In the genomic region with DNA sequence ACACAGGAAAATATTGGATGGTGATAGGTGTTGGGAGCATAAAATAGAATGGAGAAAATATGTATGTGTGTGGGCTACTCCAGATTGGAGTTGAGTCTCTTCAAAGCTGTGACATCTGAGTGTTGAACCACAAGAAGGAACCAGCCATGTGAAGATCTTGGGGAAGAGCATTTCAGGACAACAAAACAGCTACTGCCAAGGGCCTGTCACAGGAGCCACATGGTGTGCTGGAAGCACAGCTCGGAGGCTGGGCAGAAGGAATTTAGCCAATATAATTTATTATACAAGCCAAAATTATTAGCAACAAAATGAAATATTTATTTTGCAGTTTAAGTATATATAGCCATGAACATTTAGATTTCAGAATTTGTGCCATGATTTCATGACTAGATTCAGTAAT, we compare ENCODE assay signal across 1 cellular context.
TF ChIP-seq lines count a peak whose summit lies in the region.

No MANE protein-coding gene starts in this region.

TF ChIP-seq in WTC11, 78 proteins besides CTCF, POLR2A, EP300 and RAD21 (continued from another document):
- TF ChIP-seq E2F5 (CRISPR knock-in tag; IDR thresholded peaks at IDR 0.05) (no peak), ATF1 (CRISPR knock-in tag; IDR thresholded peaks at IDR 0.05) (no peak), IRF2 (CRISPR knock-in tag; IDR thresholded peaks at IDR 0.05; ENCODE audit: borderline replicate concordance, low read depth) (no peak), NR1H2 (CRISPR knock-in tag; IDR thresholded peaks at IDR 0.05) (no peak)
- TF ChIP-seq, protein P1, sequence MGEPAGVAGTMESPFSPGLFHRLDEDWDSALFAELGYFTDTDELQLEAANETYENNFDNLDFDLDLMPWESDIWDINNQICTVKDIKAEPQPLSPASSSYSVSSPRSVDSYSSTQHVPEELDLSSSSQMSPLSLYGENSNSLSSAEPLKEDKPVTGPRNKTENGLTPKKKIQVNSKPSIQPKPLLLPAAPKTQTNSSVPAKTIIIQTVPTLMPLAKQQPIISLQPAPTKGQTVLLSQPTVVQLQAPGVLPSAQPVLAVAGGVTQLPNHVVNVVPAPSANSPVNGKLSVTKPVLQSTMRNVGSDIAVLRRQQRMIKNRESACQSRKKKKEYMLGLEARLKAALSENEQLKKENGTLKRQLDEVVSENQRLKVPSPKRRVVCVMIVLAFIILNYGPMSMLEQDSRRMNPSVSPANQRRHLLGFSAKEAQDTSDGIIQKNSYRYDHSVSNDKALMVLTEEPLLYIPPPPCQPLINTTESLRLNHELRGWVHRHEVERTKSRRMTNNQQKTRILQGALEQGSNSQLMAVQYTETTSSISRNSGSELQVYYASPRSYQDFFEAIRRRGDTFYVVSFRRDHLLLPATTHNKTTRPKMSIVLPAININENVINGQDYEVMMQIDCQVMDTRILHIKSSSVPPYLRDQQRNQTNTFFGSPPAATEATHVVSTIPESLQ (CRISPR knock-in tag; IDR thresholded peaks at IDR 0.05) = no peak
- TF ChIP-seq, protein P2, sequence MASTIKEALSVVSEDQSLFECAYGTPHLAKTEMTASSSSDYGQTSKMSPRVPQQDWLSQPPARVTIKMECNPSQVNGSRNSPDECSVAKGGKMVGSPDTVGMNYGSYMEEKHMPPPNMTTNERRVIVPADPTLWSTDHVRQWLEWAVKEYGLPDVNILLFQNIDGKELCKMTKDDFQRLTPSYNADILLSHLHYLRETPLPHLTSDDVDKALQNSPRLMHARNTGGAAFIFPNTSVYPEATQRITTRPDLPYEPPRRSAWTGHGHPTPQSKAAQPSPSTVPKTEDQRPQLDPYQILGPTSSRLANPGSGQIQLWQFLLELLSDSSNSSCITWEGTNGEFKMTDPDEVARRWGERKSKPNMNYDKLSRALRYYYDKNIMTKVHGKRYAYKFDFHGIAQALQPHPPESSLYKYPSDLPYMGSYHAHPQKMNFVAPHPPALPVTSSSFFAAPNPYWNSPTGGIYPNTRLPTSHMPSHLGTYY (CRISPR knock-in tag; IDR thresholded peaks at IDR 0.05) = no peak
